Comparison of ENCODE assay signal across 21 cellular contexts in the genomic region with DNA sequence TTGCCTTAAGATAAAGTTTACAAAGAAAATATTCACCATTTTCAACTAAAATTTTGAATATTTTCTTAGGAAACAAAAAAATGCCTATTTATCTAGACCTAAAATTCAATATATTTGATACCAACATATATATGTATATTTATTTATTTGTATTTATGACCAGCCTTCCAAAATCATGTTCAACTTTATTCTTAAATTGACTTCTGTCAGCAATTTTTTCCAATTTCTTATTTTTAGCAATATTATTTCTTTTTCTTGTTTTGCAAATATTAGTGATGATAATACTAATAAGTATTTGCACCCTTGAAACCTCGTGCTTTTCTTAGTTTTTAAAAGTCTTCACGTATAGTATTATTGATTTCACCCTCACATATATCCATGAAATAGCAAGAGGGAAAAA.
DNase-seq lines count a peak whose midpoint lies in the region; ATAC-seq, FAIRE-seq and TF ChIP-seq lines count a peak whose summit lies in the region.
"Had no signal": no experiment of that assay in that cellular context is flagged by ENCODE, and none has a peak within 500 bp of the region (broad histone marks: within the 10 kb centered on the region; RNA-seq: fewer than 3 reads in every experiment).

No MANE protein-coding gene starts in this region.

- POLR2A ChIA-PET in HepG2 (lab: Yijun Ruan, JAX) (no interaction called here), IMR-90 (lab: Charles Lee; ENCODE audit: unreplicated experiment) (no interaction called here), WTC11 (lab: Charles Lee) (no interaction called here)

- no peak for ATAC-seq in HepG2
- no peak for ATAC-seq in right lobe of liver
- no peak for ATAC-seq in IMR-90 (ENCODE audit: low read depth)
- no peak for ATAC-seq in HG02759 (IDR thresholded peaks at IDR 0.05; ENCODE audit: unreplicated experiment)
- ATAC-seq in WTC11: no peak
- ATAC-seq: CD8-positive, alpha-beta T cell; GM12878; HCT116 had no signal

- H3K27me3 Mint-ChIP-seq in WTC11 (ENCODE audit: low read depth): no peaks in the 10 kb centered on the region

- BruUV-seq in HepG2 (replicated peaks; lab: Mats Ljungman, UMichigan): no TSS peak
- BruUV-seq in IMR-90 (replicated peaks; lab: Mats Ljungman, UMichigan): no TSS peak

- H3K4me1 ChIP-seq in HepG2 (ENCODE audit: insufficient read depth, low read length) (0 out of 2 replicates have a peak, but pooled peaks cover 9% of the 10 kb centered on the region), right lobe of liver (no peaks in the 10 kb centered on the region), IMR-90 (ENCODE audit: control insufficient read depth, insufficient read depth, low read length) (no peaks in the 10 kb centered on the region)
- H3K4me1 ChIP-seq: Caco-2 had no signal

- no peak overlapping the region for H3K18ac ChIP-seq in IMR-90 (ENCODE audit: low read depth, low read length)

- H3K27ac Mint-ChIP-seq in WTC11: no peak overlapping the region
- H3K27ac Mint-ChIP-seq: CD4-positive, CD25-positive, alpha-beta regulatory T cell; CD8-positive, alpha-beta T cell; H9 had no signal

- H4K20me1 ChIP-seq in HepG2 (ENCODE audit: insufficient read depth, low read length): no peaks in the 10 kb centered on the region
- no peaks in the 10 kb centered on the region for H4K20me1 ChIP-seq in IMR-90 (ENCODE audit: insufficient read depth, low read length)

- H3K9ac ChIP-seq in HepG2 (ENCODE audit: insufficient read depth, low read depth, low read length) (no peak overlapping the region), IMR-90 (ENCODE audit: low read depth, low read length) (no peak overlapping the region)

- H3K4me1 Mint-ChIP-seq in WTC11: peaks cover 21% of the 10 kb centered on the region

- DNase-seq in HepG2 (ENCODE audit: low spot score) (no peak), right lobe of liver (no peak), IMR-90 (no peak), frontal cortex (ENCODE audit: low spot score in 2 of 2) (no peak), WTC11 (ENCODE audit: low spot score) (no peak)
- DNase-seq in activated CD4-positive, alpha-beta T cell treated with anti-CD3 and anti-CD28 coated beads, Interleukin-2, amount 50 U/mL, for 48 hours: no peak
- DNase-seq: Caco-2; CD4-positive, CD25-positive, alpha-beta regulatory T cell; CD8-positive, alpha-beta T cell; DMS 273 treated with DMSO at 0.1 percent for 48 hours; DMS79; EL; GDM1; H9 had no signal

- in situ Hi-C loops in HepG2 (cut with HindIII; ENCODE audit: extremely low pct_ligation_motif_present, low pct_unique_long_range_greater_than_20kb) (no loop called here), IMR-90 (cut with MboI; ENCODE audit: low sequenced_read_pairs) (no loop called here)

- H3K14ac ChIP-seq in IMR-90 (replicated peaks; ENCODE audit: low read depth, low read length): no peak overlapping the region

- peaks cover 2% of the 10 kb centered on the region for H3K36me3 Mint-ChIP-seq in WTC11
- H3K36me3 Mint-ChIP-seq: CD4-positive, CD25-positive, alpha-beta regulatory T cell; CD8-positive, alpha-beta T cell had no signal

- H3K9me1 ChIP-seq in IMR-90 (ENCODE audit: insufficient read depth, low read length): no peaks in the 10 kb centered on the region

- H3K36me3 ChIP-seq in HepG2 (replicated peaks in 1 of 2; ENCODE audit: control insufficient read depth in 1 of 2, insufficient read depth in 2 of 2, low read length in 2 of 2): no peaks in the 10 kb centered on the region
- no peaks in the 10 kb centered on the region for H3K36me3 ChIP-seq in right lobe of liver
- no peaks in the 10 kb centered on the region for H3K36me3 ChIP-seq in IMR-90 (ENCODE audit: control insufficient read depth, insufficient read depth, low read length)

- no peak overlapping the region for H2BK120ac ChIP-seq in IMR-90 (ENCODE audit: low read depth, low read length)

- TF ChIP-seq POLR2A in HepG2 (IDR thresholded peaks at IDR 0.05; ENCODE audit: insufficient read depth in 1 of 2, low read depth in 2 of 2, low read length in 2 of 2) (no peak), right lobe of liver (IDR thresholded peaks at IDR 0.05) (no peak), IMR-90 (IDR thresholded peaks at IDR 0.05; ENCODE audit: low read depth, low read length) (no peak)

- peaks cover 0 to 2% of the 10 kb centered on the region in 2 experiments; a peak in 2 of 5 replicates for H3K27me3 ChIP-seq in HepG2 (ENCODE audit: control insufficient read depth in 1 of 2, insufficient read depth in 2 of 2, low read length in 2 of 2)
- no peaks in the 10 kb centered on the region for H3K27me3 ChIP-seq in right lobe of liver
- no peaks in the 10 kb centered on the region; the same call in 1 of the 2 replicates for H3K27me3 ChIP-seq in IMR-90 (ENCODE audit: control insufficient read depth, insufficient read depth, low read length)

- H3K4ac ChIP-seq in IMR-90 (ENCODE audit: low read depth, low read length): no peak overlapping the region

- no peaks in the 10 kb centered on the region for H3K9me3 ChIP-seq in HepG2 (ENCODE audit: low read length)
- H3K9me3 ChIP-seq in right lobe of liver: no peaks in the 10 kb centered on the region
- H3K9me3 ChIP-seq in IMR-90 (ENCODE audit: control insufficient read depth, insufficient read depth, low read length): no peaks in the 10 kb centered on the region; the same call in 1 of the 2 replicates
- H3K9me3 ChIP-seq: Caco-2 had no signal

- CTCF ChIA-PET in HepG2 (lab: Yijun Ruan, JAX; ENCODE audit: low intra/inter-chr PET ratio, low total read pairs) (no interaction called here), IMR-90 (lab: Yijun Ruan, JAX) (no interaction called here), WTC11 (lab: Charles Lee) (interaction anchor here (0.6 to 2.6 kb wide), 2 partner anchors 9 to 13 kb away, joined by 3 to 14 read pairs; no protein-coding TSS in a partner anchor)

- no peak overlapping the region for H2AK9ac ChIP-seq in IMR-90 (replicated peaks; ENCODE audit: low read depth, low read length, poor library complexity)

- H4K5ac ChIP-seq in IMR-90 (ENCODE audit: low read depth, low read length): no peak overlapping the region

- no peak overlapping the region for H2AFZ ChIP-seq in HepG2 (ENCODE audit: low read length)
- no peak overlapping the region for H2AFZ ChIP-seq in IMR-90 (replicated peaks; ENCODE audit: low read length, poor library complexity)

- TF ChIP-seq CTCF in HepG2 (CRISPR knock-in tag; IDR thresholded peaks at IDR 0.05) (no peak), right lobe of liver (IDR thresholded peaks at IDR 0.05) (no peak), IMR-90 (conservative IDR thresholded peaks at IDR 0.05; ENCODE audit: low read depth, low read length) (no peak), WTC11 (IDR thresholded peaks at IDR 0.05) (no peak)

- no peak overlapping the region for H3K23ac ChIP-seq in IMR-90 (ENCODE audit: low read depth, low read length)

- no peak for TF ChIP-seq RAD21 in HepG2 (CRISPR knock-in tag; IDR thresholded peaks at IDR 0.05)
- TF ChIP-seq RAD21 in IMR-90 (IDR thresholded peaks at IDR 0.05; ENCODE audit: low read length): no peak

- no peak overlapping the region for H3K56ac ChIP-seq in IMR-90 (ENCODE audit: extremely low read depth, insufficient read depth, low read length)

- dilution Hi-C loops in IMR-90 (cut with HindIII; ENCODE audit: low sequenced_read_pairs, unreplicated experiment): no loop called here

- H3K4me2 ChIP-seq in HepG2 (ENCODE audit: low read depth, low read length) (no peak overlapping the region), IMR-90 (ENCODE audit: low read depth, low read length) (no peak overlapping the region)
- H3K4me2 ChIP-seq: GM23338 had no signal

- H2BK5ac ChIP-seq in IMR-90 (ENCODE audit: low read depth, low read length, poor library complexity, severe bottlenecking): no peak overlapping the region

- intact Hi-C loops in HepG2 (cut with micrococcal nuclease; ENCODE audit: unreplicated experiment) (no loop called here), right lobe of liver (cut with DNase I) (no loop called here), IMR-90 (cut with micrococcal nuclease) (no loop called here)

- H2BK20ac ChIP-seq in IMR-90 (ENCODE audit: low read depth, low read length): no peak overlapping the region

- TF ChIP-seq EP300 in HepG2 (IDR thresholded peaks at IDR 0.05; ENCODE audit: low read depth in 2 of 2, low read length in 2 of 2) (no peak), HepG2 (CRISPR knock-in tag; IDR thresholded peaks at IDR 0.05; ENCODE audit: borderline replicate concordance) (no peak)

- WGBS in HepG2 (ENCODE audit: low lambda C conversion rate): 4% methylated on average over 2 of the region's 2 CpGs
- WGBS in right lobe of liver (ENCODE audit: insufficient coverage, low coverage, low lambda C conversion rate, missing lambda C conversion rate): 68% methylated on average over 2 of the region's 2 CpGs
- no CpG with 5 or more reads among the region's 2 CpGs for WGBS in IMR-90 (ENCODE audit: extremely low coverage in 2 of 2, insufficient read length in 1 of 2), 2 experiments

- no peak overlapping the region for H2AK5ac ChIP-seq in IMR-90 (ENCODE audit: low read depth, low read length)

- H3K4me3 ChIP-seq in HepG2 (replicated peaks in 1 of 3; ENCODE audit: insufficient read depth in 1 of 3, low read depth in 2 of 3, low read length in 3 of 3) (no peak overlapping the region), right lobe of liver (no peak overlapping the region), IMR-90 (ENCODE audit: insufficient read depth, low read depth, low read length) (no peak overlapping the region)
- H3K4me3 ChIP-seq: GM12878, GM23338 had no signal

- H4K8ac ChIP-seq in IMR-90 (ENCODE audit: low read depth in 2 of 2, low read length in 2 of 2): no peak overlapping the region

- H3K4me3 Mint-ChIP-seq in WTC11: no peak overlapping the region
- H3K4me3 Mint-ChIP-seq: CD4-positive, CD25-positive, alpha-beta regulatory T cell; CD8-positive, alpha-beta T cell; GM23338; H9 had no signal

- H3K27ac ChIP-seq in HepG2 (ENCODE audit: extremely low read length, insufficient read depth, low read length) (no peak overlapping the region), right lobe of liver (no peak overlapping the region), IMR-90 (ENCODE audit: insufficient read depth, low read length) (no peak overlapping the region)
- H3K27ac ChIP-seq: 22Rv1, C4-2B had no signal

- H2BK15ac ChIP-seq in IMR-90 (ENCODE audit: low read depth, low read length): no peak overlapping the region

- FAIRE-seq in HepG2 (lab: Jason Lieb, UNC) (no peak), frontal cortex (lab: Jason Lieb, UNC) (peak; percentile 81)
- FAIRE-seq: GM12878, GM19239 had no signal

- H4K91ac ChIP-seq in IMR-90 (ENCODE audit: insufficient read depth, low read depth, low read length): no peak overlapping the region

- no peaks in the 10 kb centered on the region for H3K79me1 ChIP-seq in IMR-90 (ENCODE audit: low read depth in 1 of 2, low read length in 2 of 2)

- peaks cover 8% of the 10 kb centered on the region for H3K9me3 Mint-ChIP-seq in WTC11
- H3K9me3 Mint-ChIP-seq: CD4-positive, CD25-positive, alpha-beta regulatory T cell; CD8-positive, alpha-beta T cell had no signal

- H3K79me2 ChIP-seq in HepG2 (ENCODE audit: insufficient read depth, low read length): no peaks in the 10 kb centered on the region

TF ChIP-seq in IMR-90, 13 proteins besides CTCF, POLR2A, EP300 and RAD21 (continues in another document):
- no peak for TF ChIP-seq NFE2L2 (IDR thresholded peaks at IDR 0.05; ENCODE audit: low read depth, low read length)
- no peak for TF ChIP-seq RFX5 (IDR thresholded peaks at IDR 0.05; ENCODE audit: low read depth, low read length)

TF ChIP-seq in WTC11, 78 proteins besides CTCF, POLR2A, EP300 and RAD21:
- no peak for TF ChIP-seq SOX15 (CRISPR knock-in tag; IDR thresholded peaks at IDR 0.05)
TF ChIP-seq in WTC11: peak in this region for 0.
